Comparison of ENCODE assay signal across 1 cellular context in the genomic region with DNA sequence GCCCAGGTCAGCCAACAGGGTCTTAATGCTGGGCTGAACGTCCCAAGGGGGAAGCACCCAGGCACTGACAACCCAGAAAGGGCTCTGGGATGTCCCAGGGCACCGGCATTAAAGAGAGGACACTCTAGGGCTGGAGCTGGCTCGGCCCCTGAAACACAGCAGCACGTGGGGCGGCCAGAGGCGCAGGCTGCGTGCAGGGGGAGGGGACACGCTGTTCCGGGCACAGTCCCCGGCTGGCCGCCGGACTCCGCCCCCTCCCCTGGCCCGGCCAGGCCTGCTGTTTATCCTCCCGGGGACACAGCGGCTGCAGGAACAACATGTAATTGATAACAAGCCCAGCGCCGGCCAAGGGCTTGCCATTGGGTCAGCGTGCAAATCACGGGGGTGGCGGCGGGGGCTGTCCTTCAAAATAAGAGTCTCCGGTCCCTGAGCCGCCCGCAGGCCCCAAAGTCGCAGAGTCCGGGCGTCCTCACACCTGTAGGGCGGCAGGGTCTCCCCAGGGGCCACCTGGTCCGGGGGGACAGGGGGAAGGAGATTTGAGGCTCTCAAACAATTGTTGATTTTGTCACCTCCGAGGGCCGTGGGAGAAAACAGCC.
TF ChIP-seq lines count a peak whose summit lies in the region.

No MANE protein-coding gene starts in this region.

TF ChIP-seq in HepG2, 621 proteins besides CTCF, POLR2A, EP300 and RAD21 (continued from another document and continues in another):
- TF ChIP-seq, protein P1, sequence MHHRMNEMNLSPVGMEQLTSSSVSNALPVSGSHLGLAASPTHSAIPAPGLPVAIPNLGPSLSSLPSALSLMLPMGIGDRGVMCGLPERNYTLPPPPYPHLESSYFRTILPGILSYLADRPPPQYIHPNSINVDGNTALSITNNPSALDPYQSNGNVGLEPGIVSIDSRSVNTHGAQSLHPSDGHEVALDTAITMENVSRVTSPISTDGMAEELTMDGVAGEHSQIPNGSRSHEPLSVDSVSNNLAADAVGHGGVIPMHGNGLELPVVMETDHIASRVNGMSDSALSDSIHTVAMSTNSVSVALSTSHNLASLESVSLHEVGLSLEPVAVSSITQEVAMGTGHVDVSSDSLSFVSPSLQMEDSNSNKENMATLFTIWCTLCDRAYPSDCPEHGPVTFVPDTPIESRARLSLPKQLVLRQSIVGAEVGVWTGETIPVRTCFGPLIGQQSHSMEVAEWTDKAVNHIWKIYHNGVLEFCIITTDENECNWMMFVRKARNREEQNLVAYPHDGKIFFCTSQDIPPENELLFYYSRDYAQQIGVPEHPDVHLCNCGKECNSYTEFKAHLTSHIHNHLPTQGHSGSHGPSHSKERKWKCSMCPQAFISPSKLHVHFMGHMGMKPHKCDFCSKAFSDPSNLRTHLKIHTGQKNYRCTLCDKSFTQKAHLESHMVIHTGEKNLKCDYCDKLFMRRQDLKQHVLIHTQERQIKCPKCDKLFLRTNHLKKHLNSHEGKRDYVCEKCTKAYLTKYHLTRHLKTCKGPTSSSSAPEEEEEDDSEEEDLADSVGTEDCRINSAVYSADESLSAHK (CRISPR knock-in tag; IDR thresholded peaks at IDR 0.05; ENCODE audit: borderline replicate concordance), result no peak
- TF ChIP-seq ZNF331 (CRISPR knock-in tag; IDR thresholded peaks at IDR 0.05) (peak; percentile 90), TRIM24 (CRISPR knock-in tag; IDR thresholded peaks at IDR 0.05) (no peak), GATA4 (IDR thresholded peaks at IDR 0.05; ENCODE audit: borderline replicate concordance, low read depth) (no peak), CBFB (CRISPR knock-in tag; IDR thresholded peaks at IDR 0.05) (peak; percentile 35; the same call in 1 of the 2 replicates), ZNF619 (CRISPR knock-in tag; IDR thresholded peaks at IDR 0.05) (no peak; the same call in 1 of the 2 replicates), FOXC1 (CRISPR knock-in tag; IDR thresholded peaks at IDR 0.05; ENCODE audit: borderline replicate concordance) (peak; percentile 57; the same call in 1 of the 2 replicates), CBX1 (IDR thresholded peaks at IDR 0.05; ENCODE audit: low read depth) (peak; percentile 27), ZNF256 (CRISPR knock-in tag; conservative IDR thresholded peaks at IDR 0.05) (no peak), FOXP1 (IDR thresholded peaks at IDR 0.05) (0 out of 2 replicates have a peak, but pooled peaks have one; percentile 66), FOXP1 (CRISPR knock-in tag; IDR thresholded peaks at IDR 0.05) (peak; percentile 89), ZNF879 (CRISPR knock-in tag; IDR thresholded peaks at IDR 0.05) (peak; percentile 69; the same call in 1 of the 2 replicates), ZNF317 (CRISPR knock-in tag; IDR thresholded peaks at IDR 0.05) (peak; percentile 59; the same call in 1 of the 2 replicates), ZNF530 (CRISPR knock-in tag; IDR thresholded peaks at IDR 0.05; ENCODE audit: low read depth) (no peak), SRSF9 (IDR thresholded peaks at IDR 0.05; ENCODE audit: borderline replicate concordance, insufficient read depth, low read depth, low read length, poor library complexity, severe bottlenecking) (no peak), PLRG1 (conservative IDR thresholded peaks at IDR 0.05) (no peak), ZMYM3 (CRISPR knock-in tag; IDR thresholded peaks at IDR 0.05) (peak; percentile 80), XRCC5 (optimal IDR thresholded peaks at IDR 0.05; ENCODE audit: low read length) (no peak), ZNF83 (CRISPR knock-in tag; IDR thresholded peaks at IDR 0.05; ENCODE audit: borderline replicate concordance) (no peak), REL (CRISPR knock-in tag; conservative IDR thresholded peaks at IDR 0.05) (no peak), CREM (IDR thresholded peaks at IDR 0.05) (peak; percentile 50), CREM (CRISPR knock-in tag; IDR thresholded peaks at IDR 0.05) (no peak), ZNF329 (CRISPR knock-in tag; IDR thresholded peaks at IDR 0.05; ENCODE audit: low read depth) (no peak), ZKSCAN8 (CRISPR knock-in tag; IDR thresholded peaks at IDR 0.05; ENCODE audit: borderline replicate concordance) (no peak; the same call in 1 of the 2 replicates), ZNF333 (CRISPR knock-in tag; IDR thresholded peaks at IDR 0.05; ENCODE audit: borderline replicate concordance) (no peak; the same call in 1 of the 2 replicates), GFI1 (CRISPR knock-in tag; IDR thresholded peaks at IDR 0.05; ENCODE audit: borderline replicate concordance) (peak; percentile 82), ZNF749 (CRISPR knock-in tag; IDR thresholded peaks at IDR 0.05; ENCODE audit: borderline replicate concordance) (peak; percentile 81)
- TF ChIP-seq, protein P2, sequence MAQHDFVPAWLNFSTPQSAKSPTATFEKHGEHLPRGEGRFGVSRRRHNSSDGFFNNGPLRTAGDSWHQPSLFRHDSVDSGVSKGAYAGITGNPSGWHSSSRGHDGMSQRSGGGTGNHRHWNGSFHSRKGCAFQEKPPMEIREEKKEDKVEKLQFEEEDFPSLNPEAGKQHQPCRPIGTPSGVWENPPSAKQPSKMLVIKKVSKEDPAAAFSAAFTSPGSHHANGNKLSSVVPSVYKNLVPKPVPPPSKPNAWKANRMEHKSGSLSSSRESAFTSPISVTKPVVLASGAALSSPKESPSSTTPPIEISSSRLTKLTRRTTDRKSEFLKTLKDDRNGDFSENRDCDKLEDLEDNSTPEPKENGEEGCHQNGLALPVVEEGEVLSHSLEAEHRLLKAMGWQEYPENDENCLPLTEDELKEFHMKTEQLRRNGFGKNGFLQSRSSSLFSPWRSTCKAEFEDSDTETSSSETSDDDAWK (CRISPR knock-in tag; IDR thresholded peaks at IDR 0.05), result no peak
- TF ChIP-seq, protein P3, sequence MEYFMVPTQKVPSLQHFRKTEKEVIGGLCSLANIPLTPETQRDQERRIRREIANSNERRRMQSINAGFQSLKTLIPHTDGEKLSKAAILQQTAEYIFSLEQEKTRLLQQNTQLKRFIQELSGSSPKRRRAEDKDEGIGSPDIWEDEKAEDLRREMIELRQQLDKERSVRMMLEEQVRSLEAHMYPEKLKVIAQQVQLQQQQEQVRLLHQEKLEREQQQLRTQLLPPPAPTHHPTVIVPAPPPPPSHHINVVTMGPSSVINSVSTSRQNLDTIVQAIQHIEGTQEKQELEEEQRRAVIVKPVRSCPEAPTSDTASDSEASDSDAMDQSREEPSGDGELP (IDR thresholded peaks at IDR 0.05; ENCODE audit: borderline replicate concordance, low read depth), result peak; percentile 62; the same call in 1 of the 2 replicates
- TF ChIP-seq, protein P4, sequence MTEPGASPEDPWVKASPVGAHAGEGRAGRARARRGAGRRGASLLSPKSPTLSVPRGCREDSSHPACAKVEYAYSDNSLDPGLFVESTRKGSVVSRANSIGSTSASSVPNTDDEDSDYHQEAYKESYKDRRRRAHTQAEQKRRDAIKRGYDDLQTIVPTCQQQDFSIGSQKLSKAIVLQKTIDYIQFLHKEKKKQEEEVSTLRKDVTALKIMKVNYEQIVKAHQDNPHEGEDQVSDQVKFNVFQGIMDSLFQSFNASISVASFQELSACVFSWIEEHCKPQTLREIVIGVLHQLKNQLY (CRISPR knock-in tag; IDR thresholded peaks at IDR 0.05), result no peak
- TF ChIP-seq, protein P5, sequence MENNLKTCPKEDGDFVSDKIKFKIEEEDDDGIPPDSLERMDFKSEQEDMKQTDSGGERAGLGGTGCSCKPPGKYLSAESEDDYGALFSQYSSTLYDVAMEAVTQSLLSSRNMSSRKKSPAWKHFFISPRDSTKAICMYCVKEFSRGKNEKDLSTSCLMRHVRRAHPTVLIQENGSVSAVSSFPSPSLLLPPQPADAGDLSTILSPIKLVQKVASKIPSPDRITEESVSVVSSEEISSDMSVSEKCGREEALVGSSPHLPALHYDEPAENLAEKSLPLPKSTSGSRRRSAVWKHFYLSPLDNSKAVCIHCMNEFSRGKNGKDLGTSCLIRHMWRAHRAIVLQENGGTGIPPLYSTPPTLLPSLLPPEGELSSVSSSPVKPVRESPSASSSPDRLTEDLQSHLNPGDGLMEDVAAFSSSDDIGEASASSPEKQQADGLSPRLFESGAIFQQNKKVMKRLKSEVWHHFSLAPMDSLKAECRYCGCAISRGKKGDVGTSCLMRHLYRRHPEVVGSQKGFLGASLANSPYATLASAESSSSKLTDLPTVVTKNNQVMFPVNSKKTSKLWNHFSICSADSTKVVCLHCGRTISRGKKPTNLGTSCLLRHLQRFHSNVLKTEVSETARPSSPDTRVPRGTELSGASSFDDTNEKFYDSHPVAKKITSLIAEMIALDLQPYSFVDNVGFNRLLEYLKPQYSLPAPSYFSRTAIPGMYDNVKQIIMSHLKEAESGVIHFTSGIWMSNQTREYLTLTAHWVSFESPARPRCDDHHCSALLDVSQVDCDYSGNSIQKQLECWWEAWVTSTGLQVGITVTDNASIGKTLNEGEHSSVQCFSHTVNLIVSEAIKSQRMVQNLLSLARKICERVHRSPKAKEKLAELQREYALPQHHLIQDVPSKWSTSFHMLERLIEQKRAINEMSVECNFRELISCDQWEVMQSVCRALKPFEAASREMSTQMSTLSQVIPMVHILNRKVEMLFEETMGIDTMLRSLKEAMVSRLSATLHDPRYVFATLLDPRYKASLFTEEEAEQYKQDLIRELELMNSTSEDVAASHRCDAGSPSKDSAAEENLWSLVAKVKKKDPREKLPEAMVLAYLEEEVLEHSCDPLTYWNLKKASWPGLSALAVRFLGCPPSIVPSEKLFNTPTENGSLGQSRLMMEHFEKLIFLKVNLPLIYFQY (CRISPR knock-in tag; IDR thresholded peaks at IDR 0.05; ENCODE audit: borderline replicate concordance), result peak; percentile 86
- TF ChIP-seq, protein P6, sequence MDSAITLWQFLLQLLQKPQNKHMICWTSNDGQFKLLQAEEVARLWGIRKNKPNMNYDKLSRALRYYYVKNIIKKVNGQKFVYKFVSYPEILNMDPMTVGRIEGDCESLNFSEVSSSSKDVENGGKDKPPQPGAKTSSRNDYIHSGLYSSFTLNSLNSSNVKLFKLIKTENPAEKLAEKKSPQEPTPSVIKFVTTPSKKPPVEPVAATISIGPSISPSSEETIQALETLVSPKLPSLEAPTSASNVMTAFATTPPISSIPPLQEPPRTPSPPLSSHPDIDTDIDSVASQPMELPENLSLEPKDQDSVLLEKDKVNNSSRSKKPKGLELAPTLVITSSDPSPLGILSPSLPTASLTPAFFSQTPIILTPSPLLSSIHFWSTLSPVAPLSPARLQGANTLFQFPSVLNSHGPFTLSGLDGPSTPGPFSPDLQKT (CRISPR knock-in tag; IDR thresholded peaks at IDR 0.05; ENCODE audit: borderline replicate concordance), result no peak
- TF ChIP-seq, protein P7, sequence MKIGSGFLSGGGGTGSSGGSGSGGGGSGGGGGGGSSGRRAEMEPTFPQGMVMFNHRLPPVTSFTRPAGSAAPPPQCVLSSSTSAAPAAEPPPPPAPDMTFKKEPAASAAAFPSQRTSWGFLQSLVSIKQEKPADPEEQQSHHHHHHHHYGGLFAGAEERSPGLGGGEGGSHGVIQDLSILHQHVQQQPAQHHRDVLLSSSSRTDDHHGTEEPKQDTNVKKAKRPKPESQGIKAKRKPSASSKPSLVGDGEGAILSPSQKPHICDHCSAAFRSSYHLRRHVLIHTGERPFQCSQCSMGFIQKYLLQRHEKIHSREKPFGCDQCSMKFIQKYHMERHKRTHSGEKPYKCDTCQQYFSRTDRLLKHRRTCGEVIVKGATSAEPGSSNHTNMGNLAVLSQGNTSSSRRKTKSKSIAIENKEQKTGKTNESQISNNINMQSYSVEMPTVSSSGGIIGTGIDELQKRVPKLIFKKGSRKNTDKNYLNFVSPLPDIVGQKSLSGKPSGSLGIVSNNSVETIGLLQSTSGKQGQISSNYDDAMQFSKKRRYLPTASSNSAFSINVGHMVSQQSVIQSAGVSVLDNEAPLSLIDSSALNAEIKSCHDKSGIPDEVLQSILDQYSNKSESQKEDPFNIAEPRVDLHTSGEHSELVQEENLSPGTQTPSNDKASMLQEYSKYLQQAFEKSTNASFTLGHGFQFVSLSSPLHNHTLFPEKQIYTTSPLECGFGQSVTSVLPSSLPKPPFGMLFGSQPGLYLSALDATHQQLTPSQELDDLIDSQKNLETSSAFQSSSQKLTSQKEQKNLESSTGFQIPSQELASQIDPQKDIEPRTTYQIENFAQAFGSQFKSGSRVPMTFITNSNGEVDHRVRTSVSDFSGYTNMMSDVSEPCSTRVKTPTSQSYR (CRISPR knock-in tag; IDR thresholded peaks at IDR 0.05; ENCODE audit: borderline replicate concordance), result peak; percentile 93
- TF ChIP-seq, protein P8, sequence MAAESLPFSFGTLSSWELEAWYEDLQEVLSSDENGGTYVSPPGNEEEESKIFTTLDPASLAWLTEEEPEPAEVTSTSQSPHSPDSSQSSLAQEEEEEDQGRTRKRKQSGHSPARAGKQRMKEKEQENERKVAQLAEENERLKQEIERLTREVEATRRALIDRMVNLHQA (CRISPR knock-in tag; IDR thresholded peaks at IDR 0.05), result no peak
- TF ChIP-seq, protein P9, sequence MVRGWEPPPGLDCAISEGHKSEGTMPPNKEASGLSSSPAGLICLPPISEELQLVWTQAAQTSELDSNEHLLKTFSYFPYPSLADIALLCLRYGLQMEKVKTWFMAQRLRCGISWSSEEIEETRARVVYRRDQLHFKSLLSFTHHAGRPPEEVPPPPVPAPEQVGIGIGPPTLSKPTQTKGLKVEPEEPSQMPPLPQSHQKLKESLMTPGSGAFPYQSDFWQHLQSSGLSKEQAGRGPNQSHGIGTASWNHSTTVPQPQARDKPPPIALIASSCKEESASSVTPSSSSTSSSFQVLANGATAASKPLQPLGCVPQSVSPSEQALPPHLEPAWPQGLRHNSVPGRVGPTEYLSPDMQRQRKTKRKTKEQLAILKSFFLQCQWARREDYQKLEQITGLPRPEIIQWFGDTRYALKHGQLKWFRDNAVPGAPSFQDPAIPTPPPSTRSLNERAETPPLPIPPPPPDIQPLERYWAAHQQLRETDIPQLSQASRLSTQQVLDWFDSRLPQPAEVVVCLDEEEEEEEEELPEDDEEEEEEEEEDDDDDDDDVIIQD (CRISPR knock-in tag; IDR thresholded peaks at IDR 0.05; ENCODE audit: low read depth), result peak; percentile 21; the same call in 1 of the 2 replicates
- TF ChIP-seq, protein P10, sequence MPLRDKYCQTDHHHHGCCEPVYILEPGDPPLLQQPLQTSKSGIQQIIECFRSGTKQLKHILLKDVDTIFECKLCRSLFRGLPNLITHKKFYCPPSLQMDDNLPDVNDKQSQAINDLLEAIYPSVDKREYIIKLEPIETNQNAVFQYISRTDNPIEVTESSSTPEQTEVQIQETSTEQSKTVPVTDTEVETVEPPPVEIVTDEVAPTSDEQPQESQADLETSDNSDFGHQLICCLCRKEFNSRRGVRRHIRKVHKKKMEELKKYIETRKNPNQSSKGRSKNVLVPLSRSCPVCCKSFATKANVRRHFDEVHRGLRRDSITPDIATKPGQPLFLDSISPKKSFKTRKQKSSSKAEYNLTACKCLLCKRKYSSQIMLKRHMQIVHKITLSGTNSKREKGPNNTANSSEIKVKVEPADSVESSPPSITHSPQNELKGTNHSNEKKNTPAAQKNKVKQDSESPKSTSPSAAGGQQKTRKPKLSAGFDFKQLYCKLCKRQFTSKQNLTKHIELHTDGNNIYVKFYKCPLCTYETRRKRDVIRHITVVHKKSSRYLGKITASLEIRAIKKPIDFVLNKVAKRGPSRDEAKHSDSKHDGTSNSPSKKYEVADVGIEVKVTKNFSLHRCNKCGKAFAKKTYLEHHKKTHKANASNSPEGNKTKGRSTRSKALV (CRISPR knock-in tag; IDR thresholded peaks at IDR 0.05), result no peak
